Comparison of ENCODE assay signal across 12 cellular contexts in the genomic region with DNA sequence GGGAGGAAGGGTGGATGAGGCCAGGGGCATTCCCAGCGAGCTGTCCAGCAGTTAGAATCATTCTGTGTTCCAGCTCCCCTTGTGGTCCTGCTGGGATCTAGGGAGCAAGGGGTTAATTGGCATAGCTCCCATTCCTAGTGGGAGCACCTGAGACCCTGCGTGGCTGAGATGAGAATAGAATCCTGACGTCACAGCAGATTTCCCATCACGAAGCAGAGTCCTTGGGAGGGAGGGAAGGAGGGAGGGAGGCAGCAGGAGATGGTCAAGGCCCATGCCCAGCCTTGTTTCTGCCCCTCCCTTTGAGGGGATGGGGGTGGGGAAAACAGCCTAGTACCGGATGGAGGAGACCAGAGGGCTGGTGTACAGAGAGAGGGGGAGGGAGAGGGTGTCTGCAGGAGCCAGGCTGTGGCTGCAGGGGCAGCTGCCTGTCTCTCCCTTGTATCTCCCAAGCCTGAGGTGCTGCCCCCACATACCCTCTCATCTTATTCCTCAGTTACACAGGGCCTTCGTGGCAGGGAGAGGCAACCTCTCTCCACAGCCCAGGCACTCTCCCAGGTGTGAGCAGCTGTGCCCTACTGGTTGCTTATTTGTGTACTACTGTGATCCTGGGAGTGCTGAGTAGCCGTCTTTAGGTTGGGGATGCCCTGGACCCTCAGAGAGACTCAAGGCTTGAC. TPM values are rescaled to one million over a fixed set of nuclear protein-coding genes. Genes with fewer than 3 reads are reported as not detected.
A peak's percentile ranks its signal among the peaks of the same experiment; 100 is the strongest.
DNase-seq lines count a peak whose midpoint lies in the region; ATAC-seq lines count a peak whose summit lies in the region.
"Had no signal": no experiment of that assay in that cellular context is flagged by ENCODE, and none has a peak within 500 bp of the region (broad histone marks: within the 10 kb centered on the region; RNA-seq: fewer than 3 reads in every experiment).

No MANE protein-coding gene starts in this region.

- H3K27ac ChIP-seq in temporal lobe (ENCODE audit: low read depth, low read length): peak overlapping the region; percentile 96
- H3K27ac ChIP-seq: A549, gastroesophageal sphincter had no signal

- ATAC-seq in GM19397 (IDR thresholded peaks at IDR 0.05; ENCODE audit: unreplicated experiment): no peak
- no peak for ATAC-seq in GM21381 (IDR thresholded peaks at IDR 0.05; ENCODE audit: unreplicated experiment)
- no peak for ATAC-seq in HG03025 (IDR thresholded peaks at IDR 0.05; ENCODE audit: low FRiP score, unreplicated experiment)
- ATAC-seq: gastroesophageal sphincter had no signal

- DNase-seq in NCI-H146 (lab: John Stamatoyannopoulos, UW): peak; percentile 6
- no peak for DNase-seq in NCI-H146 treated with DMSO at 0.1 percent for 48 hours (lab: John Stamatoyannopoulos, UW; ENCODE audit: unreplicated experiment)
- peak in 41 of 58 donors; percentile 10 to 70 (median 43) for DNase-seq in anterior cingulate cortex (lab: John Stamatoyannopoulos, UW)
- peak; percentile 93 for DNase-seq in islet precursor cell
- DNase-seq: cortex of kidney, NCI-H2029 treated with DMSO at 0.1 percent for 48 hours had no signal

RNA-seq across cellular contexts. Expression of gene TYRO3, which starts 5.4 kb away (rescaled TPM):
- 10.3 TPM for total RNA-seq in temporal lobe

RNA-seq across cellular contexts. Expression of gene RPAP1, which starts 20.4 kb away (rescaled TPM):
- 22.6 TPM for total RNA-seq in temporal lobe

RNA-seq across cellular contexts. Expression of gene LTK, which starts 50.8 kb away (rescaled TPM):
- under 0.01 TPM for total RNA-seq in temporal lobe
